ENCODE assay signal across 2 cellular contexts in genomic region chr5:134692722-134693121, GRCh38.
TF ChIP-seq lines count a peak whose summit lies in the region.

No MANE protein-coding gene starts in this region.

TF ChIP-seq in IMR-90, 13 proteins besides CTCF, POLR2A, EP300 and RAD21:
- no peak for TF ChIP-seq NFE2L2 (IDR thresholded peaks at IDR 0.05; ENCODE audit: low read depth, low read length)
- TF ChIP-seq MAFK (IDR thresholded peaks at IDR 0.05; ENCODE audit: low read depth, low read length) = peak; percentile 61

TF ChIP-seq in GM12878, 131 proteins besides CTCF, POLR2A, EP300 and RAD21:
- TF ChIP-seq ZNF592 (IDR thresholded peaks at IDR 0.05) = no peak
- TF ChIP-seq REST (IDR thresholded peaks at IDR 0.05; ENCODE audit: low read depth, low read length) = no peak
- no peak for TF ChIP-seq CUX1 (IDR thresholded peaks at IDR 0.05; ENCODE audit: insufficient replicate concordance, low read depth, low read length)
- TF ChIP-seq WRNIP1 (IDR thresholded peaks at IDR 0.05; ENCODE audit: borderline replicate concordance, low read depth, low read length) = no peak
- TF ChIP-seq EED (IDR thresholded peaks at IDR 0.05; ENCODE audit: low read depth) = no peak
- TF ChIP-seq IRF5 (IDR thresholded peaks at IDR 0.05; ENCODE audit: borderline replicate concordance) = no peak
- TF ChIP-seq POU2F2 (IDR thresholded peaks at IDR 0.05; ENCODE audit: borderline replicate concordance, low read depth, low read length) = no peak
- TF ChIP-seq EZH2 (IDR thresholded peaks at IDR 0.05; ENCODE audit: borderline replicate concordance, control insufficient read depth, low read depth, low read length) = no peak
- TF ChIP-seq BHLHE40 (IDR thresholded peaks at IDR 0.05; ENCODE audit: borderline replicate concordance in 1 of 2, low read depth in 2 of 2, low read length in 1 of 2) = no peak
- TF ChIP-seq SUPT20H (IDR thresholded peaks at IDR 0.05; ENCODE audit: borderline replicate concordance, control insufficient read depth, low read depth, low read length) = no peak
- no peak for TF ChIP-seq ZBTB40 (IDR thresholded peaks at IDR 0.05; ENCODE audit: borderline replicate concordance)
- no peak for TF ChIP-seq NRF1 (conservative IDR thresholded peaks at IDR 0.05; ENCODE audit: low read depth, low read length)
- TF ChIP-seq GABPA (IDR thresholded peaks at IDR 0.05; ENCODE audit: low read depth) = no peak
- TF ChIP-seq MLLT1 (IDR thresholded peaks at IDR 0.05) = no peak
- TF ChIP-seq CBFB (IDR thresholded peaks at IDR 0.05; ENCODE audit: low read depth) = no peak
- no peak for TF ChIP-seq MEF2A (IDR thresholded peaks at IDR 0.05; ENCODE audit: insufficient read depth, low read depth, low read length)
